Comparison of ENCODE assay signal across 8 cellular contexts in genomic region chr10:23314835-23315239, GRCh38. TPM values are rescaled to one million over a fixed set of nuclear protein-coding genes. Genes with fewer than 3 reads are reported as not detected.
A peak's percentile ranks its signal among the peaks of the same experiment; 100 is the strongest.
DNase-seq lines count a peak whose midpoint lies in the region; TF ChIP-seq lines count a peak whose summit lies in the region.

No MANE protein-coding gene starts in this region.

- H3K27me3 Mint-ChIP-seq in brain: peaks cover 8% of the 10 kb centered on the region

- in situ Hi-C loops in G401 (cut with HindIII; ENCODE audit: low sequenced_read_pairs): no loop called here

- H3K36me3 Mint-ChIP-seq in brain: no peaks in the 10 kb centered on the region

- intact Hi-C loops in posterior vena cava (cut with DNase I): loop anchor here (10.0 kb wide), 1 partner anchor 210 kb away; no protein-coding TSS in a partner anchor

- DNase-seq in G401 (ENCODE audit: low spot score): peak; percentile 71
- peak; percentile 34 for DNase-seq in HuH-7 (ENCODE audit: low spot score)
- peak; percentile 75 for DNase-seq in RPMI7951 (ENCODE audit: low read depth)
- peak; percentile 25 for DNase-seq in iPS-NIHi7 (ENCODE audit: extremely low spot score)
- peak; percentile 56 to 64 for DNase-seq in stimulated activated CD4-positive, alpha-beta T cell treated with anti-CD3 and anti-CD28 coated beads, Interleukin-2, amount 100 ng/mL, for 48 hours
- DNase-seq in posterior vena cava (ENCODE audit: low spot score): no peak

- peaks cover 0 to 4% (median 2%) of the 10 kb centered on the region in 5 experiments for H3K9me3 Mint-ChIP-seq in brain

- H3K4me1 Mint-ChIP-seq in brain: no peaks in the 10 kb centered on the region

- no peak overlapping the region for H3K27ac ChIP-seq in 22Rv1

- peak overlapping the region in 1 of 5 experiments; percentile 4 for H3K27ac Mint-ChIP-seq in brain

- no peak overlapping the region for H3K4me3 Mint-ChIP-seq in brain

- TF ChIP-seq CTCF in 22Rv1 (IDR thresholded peaks at IDR 0.05) (peak; percentile 77), brain (conservative IDR thresholded peaks at IDR 0.05) (peak; percentile 85 to 90)

RNA-seq across cellular contexts. Expression of gene C10orf67, which starts 29.8 kb away (rescaled TPM):
- not detected in 2 replicates for total RNA-seq in G401 (2014; rRNA removed; shearing (Covaris generic))
- total RNA-seq in RPMI7951 (2014; rRNA removed; shearing (Covaris generic)): not detected in 2 replicates
- polyA plus RNA-seq in brain (ENCODE audit: insufficient read depth, low read depth, low replicate concordance): 0.27 TPM
- total RNA-seq in posterior vena cava: not detected
